ENCODE assay signal across 13 cellular contexts in genomic region chr1:207839083-207839413, GRCh38.
DNase-seq lines count a peak whose midpoint lies in the region; ATAC-seq and TF ChIP-seq lines count a peak whose summit lies in the region.
"Had no signal": no experiment of that assay in that cellular context is flagged by ENCODE, and none has a peak within 500 bp of the region (broad histone marks: within the 10 kb centered on the region; RNA-seq: fewer than 3 reads in every experiment).

No MANE protein-coding gene starts in this region.

- no peak overlapping the region for H3K4me3 ChIP-seq in right atrium auricular region
- no peak overlapping the region for H3K4me3 ChIP-seq in adrenal gland
- H3K4me3 ChIP-seq: HAP-1, lung, PC-9 had no signal

- TF ChIP-seq CTCF in right atrium auricular region (IDR thresholded peaks at IDR 0.05) = no peak
- no peak for TF ChIP-seq CTCF in adrenal gland (IDR thresholded peaks at IDR 0.05)
- no peak for TF ChIP-seq CTCF in nephron progenitor cell (IDR thresholded peaks at IDR 0.05)

- H3K27me3 ChIP-seq in right atrium auricular region (no peaks in the 10 kb centered on the region), adrenal gland (no peaks in the 10 kb centered on the region)

- H3K4me1 ChIP-seq in right atrium auricular region (peaks cover 0 to 70% of the 10 kb centered on the region in 2 donors), adrenal gland (replicated peaks in 1 of 2) (peaks cover 23 to 48% of the 10 kb centered on the region in 2 donors)
- H3K4me1 ChIP-seq: HAP-1 had no signal

- H3K27ac Mint-ChIP-seq in nephron progenitor cell = peak overlapping the region; percentile 18

- no peaks in the 10 kb centered on the region for H3K9me3 Mint-ChIP-seq in nephron progenitor cell

- H3K4me1 Mint-ChIP-seq in nephron progenitor cell = peaks cover 86% of the 10 kb centered on the region

- H3K36me3 ChIP-seq in right atrium auricular region (no peaks in the 10 kb centered on the region), adrenal gland (replicated peaks in 1 of 2) (no peaks in the 10 kb centered on the region)

- peaks cover 9% of the 10 kb centered on the region for H3K27me3 Mint-ChIP-seq in nephron progenitor cell (ENCODE audit: low read depth, poor library complexity)
- H3K27me3 Mint-ChIP-seq: brain had no signal

- H3K36me3 Mint-ChIP-seq in nephron progenitor cell (ENCODE audit: low read depth) = no peaks in the 10 kb centered on the region

- TF ChIP-seq POLR2A in adrenal gland (IDR thresholded peaks at IDR 0.05) = no peak

- DNase-seq in right atrium auricular region (ENCODE audit: low spot score) = no peak
- DNase-seq in Right ventricle myocardium superior = no peak
- no peak for DNase-seq in adrenal gland
- DNase-seq in nephron progenitor cell = no peak
- DNase-seq in KG1 (lab: John Stamatoyannopoulos, UW) = no peak
- no peak for DNase-seq in Ammon's horn (ENCODE audit: low spot score)
- DNase-seq in NCI-H2081 (lab: John Stamatoyannopoulos, UW) = no peak
- no peak for DNase-seq in NCI-H524 treated with DMSO at 0.1 percent for 48 hours (lab: John Stamatoyannopoulos, UW)
- DNase-seq: AML-193, PC-9 had no signal

- H3K27ac ChIP-seq in right atrium auricular region (peak overlapping the region; percentile 94 to 96), adrenal gland (peak overlapping the region in 3 of 5 donors; percentile 49 to 74 (median 71))
- H3K27ac ChIP-seq: PC-9 had no signal

- H3K9me3 ChIP-seq in right atrium auricular region (no peaks in the 10 kb centered on the region), adrenal gland (replicated peaks in 1 of 3) (no peaks in the 10 kb centered on the region)
- H3K9me3 ChIP-seq: HAP-1 had no signal

- intact Hi-C loops in Right ventricle myocardium superior (cut with DNase I) = no loop called here
- intact Hi-C loops in adrenal gland (cut with DNase I) = loop anchor here in 1 of 2 donors (10.0 kb wide), 1 partner anchor 126 kb away; no protein-coding TSS in a partner anchor

- no peak overlapping the region for H3K4me3 Mint-ChIP-seq in nephron progenitor cell
- H3K4me3 Mint-ChIP-seq: brain had no signal

- ATAC-seq in Right ventricle myocardium superior (ENCODE audit: poor library complexity) = no peak
